Comparison of ENCODE assay signal across 26 cellular contexts in the genomic region with DNA sequence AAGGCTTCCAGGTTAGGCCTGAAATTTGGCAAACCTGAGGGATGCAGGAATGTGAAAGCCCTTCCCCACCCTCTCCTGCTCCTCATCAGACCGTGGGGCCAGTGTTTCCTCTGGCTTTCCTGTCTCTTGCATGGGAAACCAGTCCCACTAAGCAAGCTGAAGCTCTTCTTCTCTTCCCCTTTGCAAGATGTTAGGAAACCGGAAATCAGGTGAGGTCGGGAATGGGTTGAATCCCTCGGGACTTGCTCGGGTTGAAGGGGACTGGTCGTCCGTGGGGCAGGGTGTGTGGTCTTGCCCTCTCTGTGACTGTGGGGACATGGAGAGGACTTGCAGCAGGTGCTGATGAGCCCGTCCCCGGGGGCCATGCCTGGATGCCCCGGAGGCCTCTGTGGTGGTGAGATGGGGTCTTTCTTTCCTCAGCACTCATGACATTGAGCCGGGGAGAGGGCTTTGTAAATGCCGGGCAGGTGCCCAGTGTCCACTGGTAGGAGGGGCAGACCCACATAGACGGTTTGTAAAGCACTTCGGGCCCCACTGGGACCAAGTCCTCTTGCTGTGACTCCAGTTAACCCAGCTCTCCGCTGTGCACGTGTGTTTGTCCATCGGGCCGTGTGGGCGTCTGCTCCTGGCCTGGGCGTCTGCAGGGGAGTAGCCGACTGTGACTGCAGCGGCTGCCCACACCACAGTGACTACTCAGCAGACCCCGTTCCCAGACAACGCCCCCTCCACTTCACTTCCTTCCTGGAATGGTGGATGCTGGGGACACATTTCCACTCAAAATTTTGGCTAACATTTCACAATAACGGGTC.
"Had no signal": no experiment of that assay in that cellular context is flagged by ENCODE, and none has a peak within 500 bp of the region (broad histone marks: within the 10 kb centered on the region; RNA-seq: fewer than 3 reads in every experiment).

No MANE protein-coding gene starts in this region.

- H3K9me3 Mint-ChIP-seq: stimulated activated naive CD8-positive, alpha-beta T cell treated with anti-CD3 and anti-CD28 coated beads, Interleukin-15, amount 100 ng/mL, for 72 hours; type B pancreatic cell had no signal

- H3K9ac ChIP-seq: neural progenitor cell had no signal

- H2AFZ ChIP-seq: hepatocyte, neural progenitor cell had no signal

- H3K9me3 ChIP-seq: left lung, pancreas, prostate gland, right lobe of liver, uterus had no signal

- H3K4me3 Mint-ChIP-seq: mesothelial cell of epicardium; naive B cell; natural killer cell; nephron progenitor cell; neural progenitor cell; stimulated activated memory B cell treated with anti-CD40 and anti-IgM and Interleukin-4, amounts not matched to agents 10 μg/mL and 1 μg/mL and 100 μg/mL, for 72 hours; stimulated activated naive CD8-positive, alpha-beta T cell treated with anti-CD3 and anti-CD28 coated beads, Interleukin-15, amount 100 ng/mL, for 72 hours; type B pancreatic cell had no signal

- H3K36me3 Mint-ChIP-seq: mesothelial cell of epicardium; naive B cell; natural killer cell; neural progenitor cell; stimulated activated memory B cell treated with anti-CD40 and anti-IgM and Interleukin-4, amounts not matched to agents 10 μg/mL and 1 μg/mL and 100 μg/mL, for 72 hours; type B pancreatic cell had no signal

- H3K4me2 ChIP-seq: hepatocyte, neural progenitor cell, smooth muscle cell had no signal

- H3K27ac ChIP-seq: hepatocyte, left lung, neural progenitor cell, pancreas, prostate gland, right lobe of liver, tibial nerve, uterus had no signal

- H3K36me3 ChIP-seq: left lung, neural progenitor cell, pancreas, prostate gland, right lobe of liver, tibial nerve, uterus had no signal

- H3K27me3 ChIP-seq: hepatocyte, neural progenitor cell, pancreas, right lobe of liver, tibial nerve, uterus had no signal

- H3K4me1 Mint-ChIP-seq: mesothelial cell of epicardium; naive B cell; natural killer cell; neural progenitor cell; stimulated activated memory B cell treated with anti-CD40 and anti-IgM and Interleukin-4, amounts not matched to agents 10 μg/mL and 1 μg/mL and 100 μg/mL, for 72 hours; stimulated activated naive CD8-positive, alpha-beta T cell treated with anti-CD3 and anti-CD28 coated beads, Interleukin-15, amount 100 ng/mL, for 72 hours had no signal

- H3K27ac Mint-ChIP-seq: mesothelial cell of epicardium; naive B cell; natural killer cell; nephron progenitor cell; neural progenitor cell; stimulated activated memory B cell treated with anti-CD40 and anti-IgM and Interleukin-4, amounts not matched to agents 10 μg/mL and 1 μg/mL and 100 μg/mL, for 72 hours; stimulated activated naive CD8-positive, alpha-beta T cell treated with anti-CD3 and anti-CD28 coated beads, Interleukin-15, amount 100 ng/mL, for 72 hours; type B pancreatic cell had no signal

- ATAC-seq: left colon; left lung; natural killer cell; pancreas; right lobe of liver; stimulated activated memory B cell treated with anti-CD40 and anti-IgM and Interleukin-4, amounts not matched to agents 10 μg/mL and 1 μg/mL and 100 μg/mL, for 72 hours; stimulated activated naive CD8-positive, alpha-beta T cell treated with anti-CD3 and anti-CD28 coated beads, Interleukin-15, amount 100 ng/mL, for 72 hours had no signal

- H3K4me1 ChIP-seq: left lung, neural progenitor cell, pancreas, prostate gland, right lobe of liver, tibial nerve, uterus had no signal

- DNase-seq: left colon; mesendoderm; naive B cell; natural killer cell; nephron progenitor cell; pancreas; posterior cingulate gyrus; stimulated activated CD4-positive, alpha-beta T cell treated with anti-CD3 and anti-CD28 coated beads, Interleukin-1b, Interleukin-23, amount 100 ng/mL, for 48 hours; stimulated activated CD4-positive, alpha-beta T cell treated with anti-CD3 and anti-CD28 coated beads, Interleukin-2, amount 100 ng/mL, for 48 hours; stimulated activated CD4-positive, alpha-beta T cell treated with anti-CD3 and anti-CD28 coated beads, Interleukin-4, amount 100 ng/mL, for 4 hours; stimulated activated CD8-positive, alpha-beta memory T cell treated with anti-CD3 and anti-CD28 coated beads, Interleukin-4, amount 100 ng/mL, for 48 hours; stimulated activated naive CD4-positive, alpha-beta T cell treated with Interleukin-2 at 50 U/mL for 16 hours; stimulated activated naive CD8-positive, alpha-beta T cell treated with anti-CD3 and anti-CD28 coated beads, Interleukin-15, amount 100 ng/mL, for 72 hours; substantia nigra; uterus had no signal

- H3K4me3 ChIP-seq: hepatocyte, left lung, lung, neural progenitor cell, pancreas, prostate gland, right lobe of liver, smooth muscle cell, tibial nerve, uterus had no signal

- H3K79me2 ChIP-seq: hepatocyte had no signal
